In the genomic region with DNA sequence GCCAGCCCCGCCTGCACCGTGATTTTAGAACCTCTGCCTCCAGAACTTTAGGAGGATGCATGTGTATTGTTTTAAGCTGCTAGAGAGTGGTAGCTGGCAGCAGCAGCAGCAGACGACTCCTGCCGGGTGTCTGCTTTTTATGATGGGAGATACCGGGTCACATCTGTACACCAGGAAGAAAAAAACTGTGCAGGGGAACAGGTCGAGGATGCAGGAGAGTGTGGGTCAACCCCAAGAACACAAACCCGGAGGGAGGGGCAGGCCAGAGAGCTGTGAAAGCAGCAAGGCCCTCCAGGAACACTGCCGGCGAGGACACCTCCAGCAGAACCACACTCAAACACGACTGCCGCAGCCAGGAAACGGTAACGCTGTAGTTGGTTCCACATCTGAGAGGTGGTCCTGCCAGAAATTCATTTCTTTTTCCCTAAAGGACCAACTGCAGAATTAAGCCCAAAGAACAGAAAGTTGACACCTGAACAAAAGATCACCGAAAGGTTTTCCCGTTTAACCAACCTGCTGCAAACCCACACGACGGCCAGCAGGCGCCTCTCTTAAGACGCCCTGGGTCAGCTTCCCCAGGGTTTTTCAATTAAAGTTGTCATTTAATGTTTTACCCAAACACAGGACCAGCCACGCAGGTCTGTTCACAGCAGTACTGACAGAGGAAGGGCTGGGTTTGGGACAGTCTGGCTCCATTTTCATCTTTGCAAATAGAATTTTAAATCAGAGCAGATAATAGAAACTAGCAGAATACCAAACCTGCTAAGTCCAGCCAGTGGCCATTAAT, we compare ENCODE assay signal across 23 cellular contexts.
DNase-seq lines count a peak whose midpoint lies in the region; ATAC-seq and TF ChIP-seq lines count a peak whose summit lies in the region.
"Had no signal": no experiment of that assay in that cellular context is flagged by ENCODE, and none has a peak within 500 bp of the region (broad histone marks: within the 10 kb centered on the region; RNA-seq: fewer than 3 reads in every experiment).

No MANE protein-coding gene starts in this region.

- H4K20me1 ChIP-seq in GM23338 (replicated peaks; ENCODE audit: insufficient read depth), result no peaks in the 10 kb centered on the region

- no peaks in the 10 kb centered on the region for H3K4me1 ChIP-seq in GM23338 (ENCODE audit: insufficient read depth)
- H3K4me1 ChIP-seq: HAP-1 had no signal

- no peak overlapping the region for H3K27ac ChIP-seq in GM23338 (ENCODE audit: low read depth)

- 0 out of 2 replicates have a peak, but pooled peaks cover 1% of the 10 kb centered on the region for H3K36me3 ChIP-seq in GM23338 (ENCODE audit: insufficient read depth)

- DNase-seq in activated CD4-positive, alpha-beta T cell treated with anti-CD3 and anti-CD28 coated beads, Interleukin-2, amount 10 ng/mL, durations not matched to agents 7 days and 5 days, result no peak
- DNase-seq in activated CD4-positive, alpha-beta T cell treated with anti-CD3 and anti-CD28 coated beads for 4 hours, result no peak
- DNase-seq in GM23338 (ENCODE audit: low spot score), result peak; percentile 19
- DNase-seq in WTC11 (ENCODE audit: low spot score), result no peak
- DNase-seq in progenitor cell of endocrine pancreas (ENCODE audit: low spot score, unreplicated experiment), result no peak
- DNase-seq in hypothalamus (lab: John Stamatoyannopoulos, UW), result no peak
- DNase-seq: CD4-positive, CD25-positive, alpha-beta regulatory T cell; DMS153; DND-41; HFFc6; Kasumi-1; NCI-H1092 treated with DMSO at 0.1 percent for 48 hours; NCI-H1436; NCI-H187; NCI-H2081 treated with DMSO at 0.1 percent for 48 hours; NCI-H2171; NCI-H226; NCI-H510A; NCI-H69; SIG-M5 had no signal

- no peaks in the 10 kb centered on the region for H3F3A ChIP-seq in GM23338 (replicated peaks; ENCODE audit: low read depth)

- peak overlapping the region; percentile 42 for H3K27ac Mint-ChIP-seq in activated CD4-positive, alpha-beta T cell treated with anti-CD3 and anti-CD28 coated beads, Interleukin-2, amount 10 ng/mL, durations not matched to agents 7 days and 5 days
- H3K27ac Mint-ChIP-seq in GM23338 (peak overlapping the region; percentile 72; the same call in 1 of the 2 replicates), WTC11 (peak overlapping the region; percentile 79), progenitor cell of endocrine pancreas (peak overlapping the region; percentile 84)
- H3K27ac Mint-ChIP-seq: HFFc6 had no signal

- TF ChIP-seq CTCF in GM23338 (conservative IDR thresholded peaks at IDR 0.05; ENCODE audit: low read depth in 2 of 2), result 0 out of 4 replicates have a peak, but pooled peaks of 1 of the 2 experiments have one; percentile 8
- no peak for TF ChIP-seq CTCF in WTC11 (IDR thresholded peaks at IDR 0.05)
- no peak for TF ChIP-seq CTCF in progenitor cell of endocrine pancreas (IDR thresholded peaks at IDR 0.05; ENCODE audit: unreplicated experiment)

- H3K27me3 ChIP-seq in GM23338 (ENCODE audit: insufficient read depth), result no peaks in the 10 kb centered on the region

- ATAC-seq in GM23338 (peak; percentile 26; the same call in 2 of the 3 replicates), WTC11 (no peak)
- no peak for ATAC-seq in activated CD4-positive, CD25-positive, alpha-beta regulatory T cell treated with anti-CD3 and anti-CD28 coated beads, Interleukin-2, amount 50 U/mL, for 24 hours
- ATAC-seq: K562 had no signal

- H3K4me3 ChIP-seq in GM23338, result no peak overlapping the region
- H3K4me3 ChIP-seq: HAP-1, K562 had no signal

- H3K4me3 Mint-ChIP-seq in activated CD4-positive, alpha-beta T cell treated with anti-CD3 and anti-CD28 coated beads, Interleukin-2, amount 10 ng/mL, durations not matched to agents 7 days and 5 days, result no peak overlapping the region
- H3K4me3 Mint-ChIP-seq in GM23338 (no peak overlapping the region), WTC11 (no peak overlapping the region), progenitor cell of endocrine pancreas (ENCODE audit: low read depth) (no peak overlapping the region)
- H3K4me3 Mint-ChIP-seq: CD4-positive, CD25-positive, alpha-beta regulatory T cell; HFFc6 had no signal

- no peak overlapping the region for H2AFZ ChIP-seq in GM23338

- peaks cover 8% of the 10 kb centered on the region for H3K4me1 Mint-ChIP-seq in activated CD4-positive, alpha-beta T cell treated with anti-CD3 and anti-CD28 coated beads, Interleukin-2, amount 10 ng/mL, durations not matched to agents 7 days and 5 days
- H3K4me1 Mint-ChIP-seq in GM23338 (peaks cover 11% of the 10 kb centered on the region), WTC11 (peaks cover 9% of the 10 kb centered on the region), progenitor cell of endocrine pancreas (ENCODE audit: low read depth) (no peaks in the 10 kb centered on the region)

- H3K4me2 ChIP-seq in GM23338, result no peak overlapping the region

- POLR2A ChIA-PET in activated CD4-positive, alpha-beta T cell treated with anti-CD3 and anti-CD28 coated beads, Interleukin-2, amount 10 ng/mL, durations not matched to agents 7 days and 5 days (lab: Charles Lee), result interaction anchor here (0.6 kb wide), 1 partner anchor 938 kb away, joined by 3 read pairs; no protein-coding TSS in a partner anchor
- POLR2A ChIA-PET in WTC11 (lab: Charles Lee), result no interaction called here

- H3K27me3 Mint-ChIP-seq in activated CD4-positive, alpha-beta T cell treated with anti-CD3 and anti-CD28 coated beads, Interleukin-2, amount 10 ng/mL, durations not matched to agents 7 days and 5 days, result no peaks in the 10 kb centered on the region
- H3K27me3 Mint-ChIP-seq in GM23338 (ENCODE audit: insufficient read depth, low read depth, poor library complexity) (peaks cover 6% of the 10 kb centered on the region), WTC11 (ENCODE audit: low read depth) (no peaks in the 10 kb centered on the region), progenitor cell of endocrine pancreas (no peaks in the 10 kb centered on the region)
- H3K27me3 Mint-ChIP-seq: CD4-positive, CD25-positive, alpha-beta regulatory T cell had no signal

- no peaks in the 10 kb centered on the region for H3K79me2 ChIP-seq in GM23338 (replicated peaks; ENCODE audit: insufficient read depth)

- peaks cover 32% of the 10 kb centered on the region for H3K36me3 Mint-ChIP-seq in activated CD4-positive, alpha-beta T cell treated with anti-CD3 and anti-CD28 coated beads, Interleukin-2, amount 10 ng/mL, durations not matched to agents 7 days and 5 days (ENCODE audit: low read depth)
- H3K36me3 Mint-ChIP-seq in GM23338 (ENCODE audit: low read depth) (peaks cover 53% of the 10 kb centered on the region), WTC11 (peaks cover 52% of the 10 kb centered on the region), progenitor cell of endocrine pancreas (ENCODE audit: insufficient read depth) (peaks cover 22% of the 10 kb centered on the region)

- CTCF ChIA-PET in activated CD4-positive, alpha-beta T cell treated with anti-CD3 and anti-CD28 coated beads, Interleukin-2, amount 10 ng/mL, durations not matched to agents 7 days and 5 days (lab: Charles Lee), result interaction anchor here (1.1 kb wide), 1 partner anchor 20 kb away, joined by 3 read pairs; no protein-coding TSS in a partner anchor
- CTCF ChIA-PET in WTC11 (lab: Charles Lee), result no interaction called here

- H3K9me2 ChIP-seq in GM23338 (ENCODE audit: insufficient read depth), result no peaks in the 10 kb centered on the region

- H3K9me3 Mint-ChIP-seq in activated CD4-positive, alpha-beta T cell treated with anti-CD3 and anti-CD28 coated beads, Interleukin-2, amount 10 ng/mL, durations not matched to agents 7 days and 5 days, result peaks cover 2% of the 10 kb centered on the region
- H3K9me3 Mint-ChIP-seq in GM23338 (peaks cover 2% of the 10 kb centered on the region; the same call in 2 of the 3 replicates), WTC11 (peaks cover 6% of the 10 kb centered on the region), progenitor cell of endocrine pancreas (ENCODE audit: low read depth) (peaks cover 8% of the 10 kb centered on the region)

TF ChIP-seq in WTC11, 78 proteins besides CTCF, POLR2A, EP300 and RAD21 (continues in another document):
- TF ChIP-seq NR2C2 (CRISPR knock-in tag; IDR thresholded peaks at IDR 0.05) (no peak), GABPB1 (CRISPR knock-in tag; IDR thresholded peaks at IDR 0.05) (no peak), HMGA2 (CRISPR knock-in tag; IDR thresholded peaks at IDR 0.05) (no peak), ZNF396 (CRISPR knock-in tag; IDR thresholded peaks at IDR 0.05; ENCODE audit: borderline replicate concordance) (no peak), ZNF219 (CRISPR knock-in tag; IDR thresholded peaks at IDR 0.05; ENCODE audit: borderline replicate concordance) (no peak), SMAD3 (CRISPR knock-in tag; IDR thresholded peaks at IDR 0.05; ENCODE audit: borderline replicate concordance) (no peak)
- TF ChIP-seq, protein P1, sequence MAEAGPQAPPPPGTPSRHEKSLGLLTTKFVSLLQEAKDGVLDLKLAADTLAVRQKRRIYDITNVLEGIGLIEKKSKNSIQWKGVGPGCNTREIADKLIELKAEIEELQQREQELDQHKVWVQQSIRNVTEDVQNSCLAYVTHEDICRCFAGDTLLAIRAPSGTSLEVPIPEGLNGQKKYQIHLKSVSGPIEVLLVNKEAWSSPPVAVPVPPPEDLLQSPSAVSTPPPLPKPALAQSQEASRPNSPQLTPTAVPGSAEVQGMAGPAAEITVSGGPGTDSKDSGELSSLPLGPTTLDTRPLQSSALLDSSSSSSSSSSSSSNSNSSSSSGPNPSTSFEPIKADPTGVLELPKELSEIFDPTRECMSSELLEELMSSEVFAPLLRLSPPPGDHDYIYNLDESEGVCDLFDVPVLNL (CRISPR knock-in tag; IDR thresholded peaks at IDR 0.05; ENCODE audit: borderline replicate concordance, low read depth), result no peak
